16 cellular contexts compared by ENCODE assay signal in genomic region chr10:87750817-87751216, GRCh38.
DNase-seq lines count a peak whose midpoint lies in the region; ATAC-seq, FAIRE-seq and TF ChIP-seq lines count a peak whose summit lies in the region.
"Had no signal": no experiment of that assay in that cellular context is flagged by ENCODE, and none has a peak within 500 bp of the region (broad histone marks: within the 10 kb centered on the region; RNA-seq: fewer than 3 reads in every experiment).

No MANE protein-coding gene starts in this region.

- in situ Hi-C loops in K562 (cut with MboI): no loop called here

- peak; percentile 77 for ATAC-seq in GM18511 (IDR thresholded peaks at IDR 0.05; ENCODE audit: unreplicated experiment)
- ATAC-seq in GM19452 (IDR thresholded peaks at IDR 0.05; ENCODE audit: unreplicated experiment): peak; percentile 67
- peak; percentile 57 for ATAC-seq in HG02938 (IDR thresholded peaks at IDR 0.05; ENCODE audit: unreplicated experiment)
- 0 out of 3 replicates have a peak, but pooled peaks have one; percentile 39 for ATAC-seq in K562
- ATAC-seq: activated CD4-positive, CD25-positive, alpha-beta regulatory T cell treated with anti-CD3 and anti-CD28 coated beads, Interleukin-2, amount 50 U/mL, for 24 hours; T-cell had no signal

- TF ChIP-seq EP300 in K562 (IDR thresholded peaks at IDR 0.05; ENCODE audit: low read length): no peak

- H3K36me3 ChIP-seq in K562 (ENCODE audit: control insufficient read depth, insufficient read depth, low read length) (peaks cover 25% of the 10 kb centered on the region), tibial artery (peaks cover 0 to 21% (median 17%) of the 10 kb centered on the region in 3 donors)

- CTCF ChIA-PET in K562 (lab: Yijun Ruan, JAX; ENCODE audit: low intra/inter-chr PET ratio): no interaction called here

- no peaks in the 10 kb centered on the region for H3K9me3 ChIP-seq in K562 (replicated peaks; ENCODE audit: control insufficient read depth, insufficient read depth, low read depth, low read length)
- no peaks in the 10 kb centered on the region for H3K9me3 ChIP-seq in tibial artery
- H3K9me3 ChIP-seq: BLaER1 treated with 17β-estradiol and CSF1 and Interleukin-3, amounts not matched to agents 10 nM and 100 nM had no signal

- H3K79me2 ChIP-seq in K562 (ENCODE audit: control insufficient read depth, insufficient read depth, low read length): no peaks in the 10 kb centered on the region

- no peak for TF ChIP-seq CTCF in K562 (IDR thresholded peaks at IDR 0.05 in 2 of 3, conservative IDR thresholded peaks at IDR 0.05 in 1 of 3; ENCODE audit: insufficient read depth in 2 of 3, low read depth in 1 of 3, low read length in 3 of 3)
- no peak for TF ChIP-seq CTCF in tibial artery (IDR thresholded peaks at IDR 0.05)

- no peak overlapping the region for H2AFZ ChIP-seq in K562 (ENCODE audit: low read depth, low read length)

- no peak overlapping the region for H3K27ac ChIP-seq in K562 (ENCODE audit: extremely low read depth, low read depth, low read length)
- H3K27ac ChIP-seq in tibial artery: no peak overlapping the region
- H3K27ac ChIP-seq: BLaER1 treated with 17β-estradiol and CSF1 and Interleukin-3, amounts not matched to agents 10 nM and 100 nM; brain microvascular endothelial cell had no signal

- no peak for FAIRE-seq in K562 (lab: Jason Lieb, UNC)
- no peak for FAIRE-seq in frontal cortex (lab: Jason Lieb, UNC)

- H3K4me2 ChIP-seq in K562 (ENCODE audit: insufficient read depth, low read length): no peak overlapping the region
- H3K4me2 ChIP-seq: BLaER1 treated with 17β-estradiol and CSF1 and Interleukin-3, amounts not matched to agents 10 nM and 100 nM had no signal

- H3K4me1 ChIP-seq in K562 (replicated peaks in 1 of 2; ENCODE audit: control insufficient read depth in 2 of 2, insufficient read depth in 2 of 2, low read length in 2 of 2) (no peaks in the 10 kb centered on the region), tibial artery (no peaks in the 10 kb centered on the region)

- no TSS peak for BruUV-seq in K562 (replicated peaks; lab: Mats Ljungman, UMichigan)

- TF ChIP-seq RAD21 in K562 (CRISPR knock-in tag; conservative IDR thresholded peaks at IDR 0.05 in 1 of 2, IDR thresholded peaks at IDR 0.05 in 1 of 2): no peak

- H3K4me3 ChIP-seq in K562 (no peak overlapping the region), tibial artery (no peak overlapping the region)
- H3K4me3 ChIP-seq: BLaER1 treated with 17β-estradiol and CSF1 and Interleukin-3, amounts not matched to agents 10 nM and 100 nM had no signal

- no peak for TF ChIP-seq POLR2A in K562 (conservative IDR thresholded peaks at IDR 0.05)

- H3K9ac ChIP-seq in K562 (ENCODE audit: insufficient read depth in 1 of 2, low read depth in 2 of 2, low read length in 2 of 2): no peak overlapping the region
- H3K9ac ChIP-seq: BLaER1 treated with 17β-estradiol and CSF1 and Interleukin-3, amounts not matched to agents 10 nM and 100 nM had no signal

- H3K27me3 ChIP-seq in K562 (ENCODE audit: control insufficient read depth in 2 of 2, insufficient read depth in 2 of 2, low read length in 2 of 2): no peaks in the 10 kb centered on the region
- no peaks in the 10 kb centered on the region for H3K27me3 ChIP-seq in tibial artery
- H3K27me3 ChIP-seq: BLaER1 treated with 17β-estradiol and CSF1 and Interleukin-3, amounts not matched to agents 10 nM and 100 nM; brain microvascular endothelial cell had no signal

- H3K9me1 ChIP-seq in K562 (ENCODE audit: control insufficient read depth, insufficient read depth, low read length): no peaks in the 10 kb centered on the region

- DNase-seq in K562 (ENCODE audit: extremely low read depth in 1 of 4, low spot score in 3 of 4): no peak
- no peak for DNase-seq in frontal cortex (ENCODE audit: low spot score in 2 of 2)
- no peak for DNase-seq in stimulated activated CD4-positive, alpha-beta T cell treated with anti-CD3 and anti-CD28 coated beads, Interleukin-15, amount 100 ng/mL, for 24 hours
- no peak for DNase-seq in SKM-1 treated with dmso at 0.1 percent for 144 hours (lab: John Stamatoyannopoulos, UW; ENCODE audit: unreplicated experiment)
- DNase-seq in tibial artery: no peak
- DNase-seq: brain microvascular endothelial cell, H9, Kasumi-1, naive B cell, right cardiac atrium, T-cell had no signal

- no peaks in the 10 kb centered on the region for H4K20me1 ChIP-seq in K562 (replicated peaks; ENCODE audit: control insufficient read depth, insufficient read depth, low read length)
- H4K20me1 ChIP-seq: BLaER1 treated with 17β-estradiol and CSF1 and Interleukin-3, amounts not matched to agents 10 nM and 100 nM had no signal

- POLR2A ChIA-PET in K562 (lab: Yijun Ruan, JAX): interaction anchor here (1.4 kb wide), 1 partner anchor 25 kb away, joined by 5 read pairs; no protein-coding TSS in a partner anchor

- intact Hi-C loops in K562 (cut with micrococcal nuclease): no loop called here
- intact Hi-C loops in tibial artery (cut with DNase I; ENCODE audit: low total_unique reads): no loop called here

TF ChIP-seq in K562, 482 proteins besides CTCF, POLR2A, EP300 and RAD21:
- TF ChIP-seq ZNF780A (CRISPR knock-in tag; IDR thresholded peaks at IDR 0.05) (no peak), TAF1 (IDR thresholded peaks at IDR 0.05; ENCODE audit: control insufficient read depth, extremely low read depth, insufficient read depth, low read length, severe bottlenecking) (no peak)
